ENCODE assay signal across 9 cellular contexts in genomic region chr3:114746502-114746901, GRCh38.
DNase-seq lines count a peak whose midpoint lies in the region; ATAC-seq, FAIRE-seq and TF ChIP-seq lines count a peak whose summit lies in the region.
"Had no signal": no experiment of that assay in that cellular context is flagged by ENCODE, and none has a peak within 500 bp of the region (broad histone marks: within the 10 kb centered on the region; RNA-seq: fewer than 3 reads in every experiment).

No MANE protein-coding gene starts in this region.

- H3K36me3 Mint-ChIP-seq in astrocyte (ENCODE audit: low read depth, unreplicated experiment) (no peaks in the 10 kb centered on the region), naive B cell (no peaks in the 10 kb centered on the region)

- H3K4me1 Mint-ChIP-seq in astrocyte (ENCODE audit: low read depth, unreplicated experiment) = peaks cover 20% of the 10 kb centered on the region
- H3K4me1 Mint-ChIP-seq in naive B cell = peaks cover 19 to 32% (median 32%) of the 10 kb centered on the region in 3 donors

- H3K36me3 ChIP-seq in BLaER1 treated with 17β-estradiol and CSF1 and Interleukin-3, amounts not matched to agents 10 nM and 100 nM = no peaks in the 10 kb centered on the region
- H3K36me3 ChIP-seq in astrocyte (ENCODE audit: insufficient read depth, low read length) = no peaks in the 10 kb centered on the region

- no peaks in the 10 kb centered on the region for H3K9me3 Mint-ChIP-seq in astrocyte (ENCODE audit: unreplicated experiment)
- H3K9me3 Mint-ChIP-seq in naive B cell = peaks cover 0 to 1% (median 0%) of the 10 kb centered on the region in 7 donors

- no peak overlapping the region for H3K4me3 ChIP-seq in BLaER1 treated with 17β-estradiol and CSF1 and Interleukin-3, amounts not matched to agents 10 nM and 100 nM
- H3K4me3 ChIP-seq in astrocyte (ENCODE audit: insufficient read depth, low read depth, low read length) = no peak overlapping the region

- TF ChIP-seq CTCF in astrocyte (IDR thresholded peaks at IDR 0.05; ENCODE audit: insufficient read depth, low read depth, low read length) = no peak

- no peaks in the 10 kb centered on the region for H4K20me1 ChIP-seq in BLaER1 treated with 17β-estradiol and CSF1 and Interleukin-3, amounts not matched to agents 10 nM and 100 nM
- no peaks in the 10 kb centered on the region for H4K20me1 ChIP-seq in astrocyte (ENCODE audit: insufficient read depth, low read length)

- ATAC-seq in GM21786 (IDR thresholded peaks at IDR 0.05; ENCODE audit: unreplicated experiment) (peak; percentile 76), naive B cell (ENCODE audit: low read depth in 2 of 2) (peak in 1 of 2 donors; percentile 27), GM21515 (IDR thresholded peaks at IDR 0.05; ENCODE audit: unreplicated experiment) (no peak)

- H2AFZ ChIP-seq in astrocyte (ENCODE audit: low read depth, low read length) = no peak overlapping the region

- no peak overlapping the region for H3K4me3 Mint-ChIP-seq in astrocyte (ENCODE audit: unreplicated experiment)
- H3K4me3 Mint-ChIP-seq in naive B cell = peak overlapping the region in 7 of 8 donors; percentile 48 to 64 (median 54)

- no peak overlapping the region; a peak in 1 of 22 replicates for H3K27ac ChIP-seq in BLaER1 treated with 17β-estradiol and CSF1 and Interleukin-3, amounts not matched to agents 10 nM and 100 nM
- H3K27ac ChIP-seq in astrocyte (ENCODE audit: low read depth, low read length) = no peak overlapping the region

- H3K27ac Mint-ChIP-seq in astrocyte (ENCODE audit: unreplicated experiment) (peak overlapping the region; percentile 90), naive B cell (peak overlapping the region in 4 of 6 donors; percentile 11 to 84 (median 62))

- H3K9ac ChIP-seq in BLaER1 treated with 17β-estradiol and CSF1 and Interleukin-3, amounts not matched to agents 10 nM and 100 nM = no peak overlapping the region
- no peak overlapping the region for H3K9ac ChIP-seq in astrocyte (ENCODE audit: low read length)

- H3K79me2 ChIP-seq in astrocyte (ENCODE audit: insufficient read depth, low read length) = no peaks in the 10 kb centered on the region

- no peaks in the 10 kb centered on the region; a peak in 1 of 20 replicates for H3K4me1 ChIP-seq in BLaER1 treated with 17β-estradiol and CSF1 and Interleukin-3, amounts not matched to agents 10 nM and 100 nM
- peaks cover 4% of the 10 kb centered on the region for H3K4me1 ChIP-seq in astrocyte (ENCODE audit: insufficient read depth, low read length)

- no peak for DNase-seq in astrocyte (ENCODE audit: low read depth)
- no peak for DNase-seq in naive B cell
- no peak for DNase-seq in anterior cingulate cortex (lab: John Stamatoyannopoulos, UW)
- DNase-seq in SKM-1 treated with dmso at 0.1 percent for 144 hours (lab: John Stamatoyannopoulos, UW; ENCODE audit: unreplicated experiment) = no peak
- no peak for DNase-seq in NCI-H1417 (lab: John Stamatoyannopoulos, UW)
- DNase-seq: retina had no signal

- no peaks in the 10 kb centered on the region for H3K27me3 ChIP-seq in BLaER1 treated with 17β-estradiol and CSF1 and Interleukin-3, amounts not matched to agents 10 nM and 100 nM
- no peaks in the 10 kb centered on the region for H3K27me3 ChIP-seq in astrocyte (ENCODE audit: insufficient read depth, low read length)

- FAIRE-seq in astrocyte (lab: Jason Lieb, UNC) = no peak

- no peaks in the 10 kb centered on the region for H3K27me3 Mint-ChIP-seq in astrocyte (ENCODE audit: low read depth, unreplicated experiment)
- no peaks in the 10 kb centered on the region for H3K27me3 Mint-ChIP-seq in naive B cell

- H3K9me3 ChIP-seq in BLaER1 treated with 17β-estradiol and CSF1 and Interleukin-3, amounts not matched to agents 10 nM and 100 nM (replicated peaks in 1 of 11) = no peaks in the 10 kb centered on the region; a peak in 1 of 22 replicates
- H3K9me3 ChIP-seq in astrocyte (ENCODE audit: insufficient read depth, low read depth, low read length) = no peaks in the 10 kb centered on the region

- H3K4me2 ChIP-seq in BLaER1 treated with 17β-estradiol and CSF1 and Interleukin-3, amounts not matched to agents 10 nM and 100 nM = peak overlapping the region; percentile 12 to 51 (median 33); a peak in 17 of 22 replicates
- H3K4me2 ChIP-seq in astrocyte (ENCODE audit: low read length) = no peak overlapping the region
